Comparison of ENCODE assay signal across 1 cellular context in genomic region chr2:73678008-73678407, GRCh38.
TF ChIP-seq lines count a peak whose summit lies in the region.

No MANE protein-coding gene starts in this region.

TF ChIP-seq in K562, 482 proteins besides CTCF, POLR2A, EP300 and RAD21:
- TF ChIP-seq USF2 (CRISPR knock-in tag; IDR thresholded peaks at IDR 0.05) (peak; percentile 38; the same call in 1 of the 2 replicates), TFE3 (CRISPR knock-in tag; IDR thresholded peaks at IDR 0.05) (0 out of 2 replicates have a peak, but pooled peaks have one; percentile 7)
